ENCODE assay signal across 1 cellular context in genomic region chr10:72353028-72353962, GRCh38.
TF ChIP-seq lines count a peak whose summit lies in the region.

No MANE protein-coding gene starts in this region.

TF ChIP-seq in GM23338, 12 proteins besides CTCF, POLR2A, EP300 and RAD21 (continued from another document):
- TF ChIP-seq, protein P1, sequence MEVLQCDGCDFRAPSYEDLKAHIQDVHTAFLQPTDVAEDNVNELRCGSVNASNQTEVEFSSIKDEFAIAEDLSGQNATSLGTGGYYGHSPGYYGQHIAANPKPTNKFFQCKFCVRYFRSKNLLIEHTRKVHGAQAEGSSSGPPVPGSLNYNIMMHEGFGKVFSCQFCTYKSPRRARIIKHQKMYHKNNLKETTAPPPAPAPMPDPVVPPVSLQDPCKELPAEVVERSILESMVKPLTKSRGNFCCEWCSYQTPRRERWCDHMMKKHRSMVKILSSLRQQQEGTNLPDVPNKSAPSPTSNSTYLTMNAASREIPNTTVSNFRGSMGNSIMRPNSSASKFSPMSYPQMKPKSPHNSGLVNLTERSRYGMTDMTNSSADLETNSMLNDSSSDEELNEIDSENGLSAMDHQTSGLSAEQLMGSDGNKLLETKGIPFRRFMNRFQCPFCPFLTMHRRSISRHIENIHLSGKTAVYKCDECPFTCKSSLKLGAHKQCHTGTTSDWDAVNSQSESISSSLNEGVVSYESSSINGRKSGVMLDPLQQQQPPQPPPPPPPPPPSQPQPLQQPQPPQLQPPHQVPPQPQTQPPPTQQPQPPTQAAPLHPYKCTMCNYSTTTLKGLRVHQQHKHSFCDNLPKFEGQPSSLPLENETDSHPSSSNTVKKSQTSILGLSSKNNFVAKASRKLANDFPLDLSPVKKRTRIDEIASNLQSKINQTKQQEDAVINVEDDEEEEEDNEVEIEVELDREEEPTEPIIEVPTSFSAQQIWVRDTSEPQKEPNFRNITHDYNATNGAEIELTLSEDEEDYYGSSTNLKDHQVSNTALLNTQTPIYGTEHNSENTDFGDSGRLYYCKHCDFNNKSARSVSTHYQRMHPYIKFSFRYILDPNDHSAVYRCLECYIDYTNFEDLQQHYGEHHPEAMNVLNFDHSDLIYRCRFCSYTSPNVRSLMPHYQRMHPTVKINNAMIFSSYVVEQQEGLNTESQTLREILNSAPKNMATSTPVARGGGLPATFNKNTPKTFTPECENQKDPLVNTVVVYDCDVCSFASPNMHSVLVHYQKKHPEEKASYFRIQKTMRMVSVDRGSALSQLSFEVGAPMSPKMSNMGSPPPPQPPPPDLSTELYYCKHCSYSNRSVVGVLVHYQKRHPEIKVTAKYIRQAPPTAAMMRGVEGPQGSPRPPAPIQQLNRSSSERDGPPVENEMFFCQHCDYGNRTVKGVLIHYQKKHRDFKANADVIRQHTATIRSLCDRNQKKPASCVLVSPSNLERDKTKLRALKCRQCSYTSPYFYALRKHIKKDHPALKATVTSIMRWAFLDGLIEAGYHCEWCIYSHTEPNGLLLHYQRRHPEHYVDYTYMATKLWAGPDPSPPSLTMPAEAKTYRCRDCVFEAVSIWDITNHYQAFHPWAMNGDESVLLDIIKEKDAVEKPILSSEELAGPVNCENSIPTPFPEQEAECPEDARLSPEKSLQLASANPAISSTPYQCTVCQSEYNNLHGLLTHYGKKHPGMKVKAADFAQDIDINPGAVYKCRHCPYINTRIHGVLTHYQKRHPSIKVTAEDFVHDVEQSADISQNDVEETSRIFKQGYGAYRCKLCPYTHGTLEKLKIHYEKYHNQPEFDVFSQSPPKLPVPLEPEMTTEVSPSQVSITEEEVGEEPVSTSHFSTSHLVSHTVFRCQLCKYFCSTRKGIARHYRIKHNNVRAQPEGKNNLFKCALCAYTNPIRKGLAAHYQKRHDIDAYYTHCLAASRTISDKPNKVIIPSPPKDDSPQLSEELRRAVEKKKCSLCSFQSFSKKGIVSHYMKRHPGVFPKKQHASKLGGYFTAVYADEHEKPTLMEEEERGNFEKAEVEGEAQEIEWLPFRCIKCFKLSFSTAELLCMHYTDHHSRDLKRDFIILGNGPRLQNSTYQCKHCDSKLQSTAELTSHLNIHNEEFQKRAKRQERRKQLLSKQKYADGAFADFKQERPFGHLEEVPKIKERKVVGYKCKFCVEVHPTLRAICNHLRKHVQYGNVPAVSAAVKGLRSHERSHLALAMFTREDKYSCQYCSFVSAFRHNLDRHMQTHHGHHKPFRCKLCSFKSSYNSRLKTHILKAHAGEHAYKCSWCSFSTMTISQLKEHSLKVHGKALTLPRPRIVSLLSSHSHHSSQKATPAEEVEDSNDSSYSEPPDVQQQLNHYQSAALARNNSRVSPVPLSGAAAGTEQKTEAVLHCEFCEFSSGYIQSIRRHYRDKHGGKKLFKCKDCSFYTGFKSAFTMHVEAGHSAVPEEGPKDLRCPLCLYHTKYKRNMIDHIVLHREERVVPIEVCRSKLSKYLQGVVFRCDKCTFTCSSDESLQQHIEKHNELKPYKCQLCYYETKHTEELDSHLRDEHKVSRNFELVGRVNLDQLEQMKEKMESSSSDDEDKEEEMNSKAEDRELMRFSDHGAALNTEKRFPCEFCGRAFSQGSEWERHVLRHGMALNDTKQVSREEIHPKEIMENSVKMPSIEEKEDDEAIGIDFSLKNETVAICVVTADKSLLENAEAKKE (CRISPR knock-in tag; IDR thresholded peaks at IDR 0.05) = no peak
- no peak for TF ChIP-seq ZNF331 (CRISPR knock-in tag; IDR thresholded peaks at IDR 0.05; ENCODE audit: low read depth)
